8 cellular contexts compared by ENCODE assay signal in the genomic region with DNA sequence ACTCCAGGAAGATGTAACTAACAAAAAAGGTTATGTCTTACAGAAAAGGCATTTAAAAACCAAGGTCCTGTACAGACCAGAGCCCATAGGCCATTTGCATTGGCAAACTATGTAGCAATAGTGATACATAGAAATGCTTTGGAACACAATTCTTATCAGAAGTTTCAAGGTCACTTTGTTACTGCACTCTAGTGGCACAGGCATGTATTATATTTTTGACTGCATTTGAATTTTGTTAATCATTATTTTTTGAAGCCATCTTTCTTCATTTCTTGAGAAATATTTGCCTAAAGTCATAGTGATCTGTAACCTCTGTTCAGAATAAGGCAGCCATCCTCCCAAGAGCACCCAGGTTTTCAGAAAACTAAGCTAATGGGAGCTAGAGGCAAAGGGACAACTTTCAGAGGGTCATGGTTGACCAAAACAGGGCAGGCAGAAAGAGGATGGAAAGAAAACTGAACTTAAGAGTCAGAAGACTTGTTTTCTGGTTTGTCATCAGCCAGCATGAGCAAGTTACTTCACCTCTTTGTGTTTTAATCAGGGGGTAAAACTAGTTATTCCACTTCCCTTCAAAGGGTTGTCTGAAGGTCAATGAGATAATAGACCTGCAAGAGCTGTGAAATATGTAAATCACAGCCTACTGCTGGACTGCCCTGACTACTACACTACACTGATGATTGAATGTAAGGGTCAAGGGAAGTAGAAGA. TPM values are rescaled to one million over a fixed set of nuclear protein-coding genes. Genes with fewer than 3 reads are reported as not detected.
DNase-seq lines count a peak whose midpoint lies in the region; ATAC-seq and TF ChIP-seq lines count a peak whose summit lies in the region.

No MANE protein-coding gene starts in this region.

- peak overlapping the region; percentile 42 for H3K4me3 ChIP-seq in OCI-LY3 (ENCODE audit: low read length)
- H3K4me3 ChIP-seq in fibroblast of pulmonary artery (replicated peaks; ENCODE audit: low read depth, low read length), result no peak overlapping the region
- no peak overlapping the region for H3K4me3 ChIP-seq in prostate gland

- DNase-seq in GM10266 (ENCODE audit: extremely low spot score), result no peak
- peak; percentile 51 for DNase-seq in fibroblast of pulmonary artery (ENCODE audit: low read depth)
- no peak for DNase-seq in prostate gland (ENCODE audit: low spot score)
- no peak for DNase-seq in NCI-H146 (lab: John Stamatoyannopoulos, UW)
- DNase-seq in NCI-H2029 treated with DMSO at 0.1 percent for 48 hours (lab: John Stamatoyannopoulos, UW), result no peak

- H3K27ac ChIP-seq in OCI-LY3 (ENCODE audit: low read length), result peak overlapping the region; percentile 68
- H3K27ac ChIP-seq in prostate gland, result peak overlapping the region in 1 of 2 donors; percentile 22

- TF ChIP-seq CTCF in GM10266 (IDR thresholded peaks at IDR 0.05; ENCODE audit: control insufficient read depth, insufficient read depth, low read depth, missing control alignments), result peak; percentile 15
- TF ChIP-seq CTCF in OCI-LY3 (IDR thresholded peaks at IDR 0.05; ENCODE audit: low read depth, low read length), result peak; percentile 58
- peak; percentile 35 for TF ChIP-seq CTCF in fibroblast of pulmonary artery (IDR thresholded peaks at IDR 0.05; ENCODE audit: low read length, missing control alignments)
- peak in 3 of 4 experiments; percentile 43 to 54 (median 47) for TF ChIP-seq CTCF in prostate gland (IDR thresholded peaks at IDR 0.05)

- H3K9me3 ChIP-seq in OCI-LY3 (ENCODE audit: insufficient read depth, low read length) (no peaks in the 10 kb centered on the region), prostate gland (no peaks in the 10 kb centered on the region)

- no peaks in the 10 kb centered on the region for H3K27me3 ChIP-seq in OCI-LY3 (ENCODE audit: low read depth, low read length)
- no peaks in the 10 kb centered on the region for H3K27me3 ChIP-seq in prostate gland (replicated peaks; ENCODE audit: insufficient read depth)

- peak overlapping the region; percentile 86 for H2AFZ ChIP-seq in OCI-LY3 (ENCODE audit: low read depth, low read length)

- no peaks in the 10 kb centered on the region for H4K20me1 ChIP-seq in OCI-LY3 (ENCODE audit: insufficient read depth, low read length)

- ATAC-seq in HG02623 (IDR thresholded peaks at IDR 0.05; ENCODE audit: unreplicated experiment) (no peak), GM21717 (IDR thresholded peaks at IDR 0.05; ENCODE audit: unreplicated experiment) (no peak)

- no peak for TF ChIP-seq POLR2A in prostate gland (IDR thresholded peaks at IDR 0.05)

- no peaks in the 10 kb centered on the region for H3K79me2 ChIP-seq in OCI-LY3 (ENCODE audit: low read length)

- H3K9ac ChIP-seq in OCI-LY3 (ENCODE audit: low read length), result peak overlapping the region; percentile 43

- intact Hi-C loops in prostate gland (cut with DNase I), result no loop called here

- H3K4me2 ChIP-seq in OCI-LY3 (ENCODE audit: low read length), result peak overlapping the region; percentile 60

- H3K4me1 ChIP-seq in OCI-LY3 (ENCODE audit: low read length) (peaks cover 52% of the 10 kb centered on the region), prostate gland (replicated peaks) (no peaks in the 10 kb centered on the region)

- H3K36me3 ChIP-seq in OCI-LY3 (replicated peaks; ENCODE audit: low read depth, low read length) (no peaks in the 10 kb centered on the region), prostate gland (no peaks in the 10 kb centered on the region)

RNA-seq across cellular contexts. Expression of gene SLC38A11, which starts 41.5 kb away (rescaled TPM):
- 1 to 10 TPM; 2.8 to 3.0 TPM for total RNA-seq in prostate gland
